In genomic region chr1:47558601-47559593, GRCh38 we compare ENCODE assay signal across 15 cellular contexts.
DNase-seq lines count a peak whose midpoint lies in the region; ATAC-seq and TF ChIP-seq lines count a peak whose summit lies in the region.
"Had no signal": no experiment of that assay in that cellular context is flagged by ENCODE, and none has a peak within 500 bp of the region (broad histone marks: within the 10 kb centered on the region; RNA-seq: fewer than 3 reads in every experiment).

No MANE protein-coding gene starts in this region.

- H3K9ac ChIP-seq in PC-3 (ENCODE audit: low read length), result peak overlapping the region; percentile 2; the same call in 1 of the 2 replicates

- H4K20me1 ChIP-seq in PC-3 (ENCODE audit: low read length), result no peaks in the 10 kb centered on the region

- TF ChIP-seq CTCF in PC-3 (conservative IDR thresholded peaks at IDR 0.05; ENCODE audit: low read depth, low read length) (no peak), left lung (IDR thresholded peaks at IDR 0.05) (no peak), upper lobe of right lung (IDR thresholded peaks at IDR 0.05) (no peak)

- no peaks in the 10 kb centered on the region for H3K9me3 ChIP-seq in PC-3 (ENCODE audit: low read length)
- H3K9me3 ChIP-seq in left lung, result no peaks in the 10 kb centered on the region
- H3K9me3 ChIP-seq in upper lobe of right lung, result no peaks in the 10 kb centered on the region

- peak overlapping the region; percentile 57 for H3K4me3 ChIP-seq in PC-3 (ENCODE audit: low read length)
- no peak overlapping the region for H3K4me3 ChIP-seq in left lung
- H3K4me3 ChIP-seq in upper lobe of right lung, result no peak overlapping the region

- H3F3A ChIP-seq in PC-3 (ENCODE audit: low read length, unreplicated experiment), result no peaks in the 10 kb centered on the region

- H3K27ac ChIP-seq in PC-3 (ENCODE audit: low read length), result peak overlapping the region; percentile 3; the same call in 1 of the 2 replicates
- peak overlapping the region in 1 of 2 donors; percentile 59 for H3K27ac ChIP-seq in left lung
- no peak overlapping the region for H3K27ac ChIP-seq in upper lobe of right lung

- peak overlapping the region; percentile 66 for H3K4me2 ChIP-seq in PC-3 (ENCODE audit: low read length)

- CTCF ChIA-PET in PC-3 (lab: Charles Lee), result interaction anchor here (0.6 kb wide), 1 partner anchor 366 kb away, joined by 3 read pairs; no protein-coding TSS in a partner anchor

- intact Hi-C loops in PC-3 (cut with micrococcal nuclease), result no loop called here
- intact Hi-C loops in left lung (cut with DNase I), result no loop called here
- intact Hi-C loops in upper lobe of right lung (cut with DNase I), result no loop called here
- intact Hi-C loops in posterior vena cava (cut with DNase I), result no loop called here

- BruUV-seq in PC-3 (replicated peaks; lab: Mats Ljungman, UMichigan), result no TSS peak

- H3K27me3 ChIP-seq in PC-3 (ENCODE audit: low read length) (no peaks in the 10 kb centered on the region), left lung (no peaks in the 10 kb centered on the region), upper lobe of right lung (no peaks in the 10 kb centered on the region)

- DNase-seq in NCI-H1417 (lab: John Stamatoyannopoulos, UW) (peak; percentile 55 to 68 (median 57)), NCI-H1417 treated with DMSO at 0.1 percent for 48 hours (lab: John Stamatoyannopoulos, UW) (no peak), PC-3 (peak; percentile 66), left lung (peak in 1 of 2 donors; percentile 60), upper lobe of right lung (no peak), posterior vena cava (ENCODE audit: low spot score) (no peak), NCI-H2227 (lab: John Stamatoyannopoulos, UW; ENCODE audit: unreplicated experiment) (no peak)
- DNase-seq: 8988T; activated CD4-positive, alpha-beta memory T cell treated with anti-CD3 and anti-CD28 coated beads for 36 hours; activated naive CD4-positive, alpha-beta T cell treated with anti-CD3 and anti-CD28 coated beads for 36 hours; foreskin fibroblast; nucleus accumbens; stimulated activated CD4-positive, alpha-beta T cell treated with anti-CD3 and anti-CD28 coated beads, Interleukin-4, amount 100 ng/mL, for 1 hour; stimulated activated naive CD8-positive, alpha-beta T cell treated with anti-CD3 and anti-CD28 coated beads, Interleukin-15, Interleukin-2, amounts not matched to agents 100 U/mL and 50 U/mL, for 24 hours had no signal

- ATAC-seq in PC-3, result peak; percentile 31; the same call in 1 of the 2 replicates
- peak; percentile 74 for ATAC-seq in left lung
- ATAC-seq in upper lobe of right lung, result peak; percentile 70
- ATAC-seq in GM18873 (IDR thresholded peaks at IDR 0.05; ENCODE audit: low FRiP score, unreplicated experiment), result no peak
- ATAC-seq: stimulated activated naive CD8-positive, alpha-beta T cell treated with anti-CD3 and anti-CD28 coated beads, Interleukin-15, Interleukin-2, amounts not matched to agents 100 U/mL and 50 U/mL, for 24 hours had no signal

- H3K4me1 ChIP-seq in PC-3 (ENCODE audit: insufficient read depth, low read length) (peaks cover 34% of the 10 kb centered on the region), left lung (peaks cover 3 to 8% of the 10 kb centered on the region in 2 donors), upper lobe of right lung (peaks cover 6% of the 10 kb centered on the region)

- H3K36me3 ChIP-seq in PC-3 (ENCODE audit: low read depth, low read length), result no peaks in the 10 kb centered on the region
- no peaks in the 10 kb centered on the region for H3K36me3 ChIP-seq in left lung
- no peaks in the 10 kb centered on the region for H3K36me3 ChIP-seq in upper lobe of right lung

- POLR2A ChIA-PET in PC-3 (lab: Charles Lee; ENCODE audit: unreplicated experiment), result interaction anchor here (0.6 kb wide), 1 partner anchor 969 kb away, joined by 4 read pairs; no protein-coding TSS in a partner anchor

- H2AFZ ChIP-seq in PC-3 (ENCODE audit: low read length), result peak overlapping the region; percentile 78

- H3K79me2 ChIP-seq in PC-3 (ENCODE audit: low read length), result no peaks in the 10 kb centered on the region

- no peaks in the 10 kb centered on the region for H3K9me2 ChIP-seq in PC-3 (replicated peaks; ENCODE audit: low read length)

Comparison
In these comparisons a context has a peak if more than half of its experiments do, and no peak if none do; other contexts are left out.
1. DNase-seq: peak in NCI-H1417 (3 of 3) and PC-3 (single experiment); none in NCI-H1417 treated with DMSO at 0.1 percent for 48 hours (single experiment), upper lobe of right lung (single experiment), posterior vena cava (single experiment) and NCI-H2227 (single experiment).